Comparison of ENCODE assay signal across 8 cellular contexts in genomic region chr19:33064778-33065550, GRCh38. TPM values are rescaled to one million over a fixed set of nuclear protein-coding genes. Genes with fewer than 3 reads are reported as not detected.
DNase-seq lines count a peak whose midpoint lies in the region; ATAC-seq and TF ChIP-seq lines count a peak whose summit lies in the region.

Gene RHPN2 (minus strand): TSS chr19:33064888. CDS start chr19:33064852, 36 bp downstream.

- H3K27ac Mint-ChIP-seq in activated T-cell treated with anti-CD3 and anti-CD28 coated beads, Interleukin-2, amount 50 U/mL, for 24 hours: no peak within 1 kb of the TSS
- no peak within 1 kb of the TSS for H3K27ac Mint-ChIP-seq in neural progenitor cell

- no peaks in the 10 kb centered on the region for H3K79me2 ChIP-seq in OCI-LY7 (ENCODE audit: insufficient read depth, low read depth, low read length)
- peaks cover 45% of the 10 kb centered on the region for H3K79me2 ChIP-seq in neural progenitor cell (ENCODE audit: low read depth)

- H2AFZ ChIP-seq in OCI-LY7 (ENCODE audit: low read length): no peak within 1 kb of the TSS
- peak within 1 kb of the TSS; percentile 88 for H2AFZ ChIP-seq in neural progenitor cell (replicated peaks)

- no peaks in the 10 kb centered on the region for H3K9me3 Mint-ChIP-seq in activated T-cell treated with anti-CD3 and anti-CD28 coated beads, Interleukin-2, amount 50 U/mL, for 24 hours
- H3K9me3 Mint-ChIP-seq in neural progenitor cell: no peaks in the 10 kb centered on the region

- no peaks in the 10 kb centered on the region for H3K9me2 ChIP-seq in OCI-LY7 (ENCODE audit: insufficient read depth, low read length)

- no peak for TF ChIP-seq CTCF in OCI-LY7 (conservative IDR thresholded peaks at IDR 0.05; ENCODE audit: low read length)
- no peak for TF ChIP-seq CTCF in fibroblast of pulmonary artery (IDR thresholded peaks at IDR 0.05; ENCODE audit: low read length, missing control alignments)
- no peak for TF ChIP-seq CTCF in neural progenitor cell (IDR thresholded peaks at IDR 0.05)
- no peak for TF ChIP-seq CTCF in thyroid gland (IDR thresholded peaks at IDR 0.05)

- POLR2A ChIA-PET in OCI-LY7 (lab: Charles Lee): no interaction called here

- H3K27ac ChIP-seq in OCI-LY7 (ENCODE audit: low read depth, low read length, poor library complexity, severe bottlenecking) (no peak within 1 kb of the TSS), neural progenitor cell (no peak within 1 kb of the TSS), thyroid gland (peak within 1 kb of the TSS in 1 of 3 donors; percentile 71)

- peaks cover 5% of the 10 kb centered on the region for H3K4me1 Mint-ChIP-seq in activated T-cell treated with anti-CD3 and anti-CD28 coated beads, Interleukin-2, amount 50 U/mL, for 24 hours (ENCODE audit: low read depth)
- peaks cover 20% of the 10 kb centered on the region for H3K4me1 Mint-ChIP-seq in neural progenitor cell

- peak within 1 kb of the TSS; percentile 76 for H3K4me3 Mint-ChIP-seq in activated T-cell treated with anti-CD3 and anti-CD28 coated beads, Interleukin-2, amount 50 U/mL, for 24 hours
- peak within 1 kb of the TSS; percentile 88 for H3K4me3 Mint-ChIP-seq in neural progenitor cell

- TF ChIP-seq POLR2A in thyroid gland (IDR thresholded peaks at IDR 0.05): peak in 1 of 2 donors; percentile 59

- H3K4me2 ChIP-seq in OCI-LY7 (ENCODE audit: low read length) (peak within 1 kb of the TSS; percentile 53), neural progenitor cell (peak within 1 kb of the TSS; percentile 99)

- H3K9me3 ChIP-seq in OCI-LY7 (ENCODE audit: low read length) (no peaks in the 10 kb centered on the region), neural progenitor cell (ENCODE audit: low read depth) (no peaks in the 10 kb centered on the region), thyroid gland (no peaks in the 10 kb centered on the region)

- peak within 1 kb of the TSS; percentile 57 for H3K9ac ChIP-seq in neural progenitor cell

- peaks cover 13% of the 10 kb centered on the region for H3K27me3 ChIP-seq in neural progenitor cell
- no peaks in the 10 kb centered on the region for H3K27me3 ChIP-seq in thyroid gland

- H3F3A ChIP-seq in neural progenitor cell (ENCODE audit: low read depth): peaks cover 20% of the 10 kb centered on the region

- H3K4me3 ChIP-seq in OCI-LY7 (ENCODE audit: low read depth, low read length, poor library complexity, severe bottlenecking) (peak within 1 kb of the TSS; percentile 62), fibroblast of pulmonary artery (replicated peaks; ENCODE audit: low read depth, low read length) (peak within 1 kb of the TSS; percentile 57), neural progenitor cell (peak within 1 kb of the TSS; percentile 95), thyroid gland (replicated peaks in 1 of 3) (peak within 1 kb of the TSS; percentile 35 to 90 (median 59))

- no TSS peak for BruUV-seq in OCI-LY7 (replicated peaks; lab: Mats Ljungman, UMichigan)

- H4K20me1 ChIP-seq in OCI-LY7 (ENCODE audit: insufficient read depth, low read length): no peaks in the 10 kb centered on the region
- peaks cover 25% of the 10 kb centered on the region for H4K20me1 ChIP-seq in neural progenitor cell (ENCODE audit: low read depth)

- H3K36me3 Mint-ChIP-seq in activated T-cell treated with anti-CD3 and anti-CD28 coated beads, Interleukin-2, amount 50 U/mL, for 24 hours (ENCODE audit: low read depth): no peaks in the 10 kb centered on the region
- no peaks in the 10 kb centered on the region for H3K36me3 Mint-ChIP-seq in neural progenitor cell

- peak; percentile 95 for DNase-seq in AG08396 (ENCODE audit: low spot score)
- DNase-seq in OCI-LY7 (ENCODE audit: low spot score): peak; percentile 28
- DNase-seq in activated T-cell treated with anti-CD3 and anti-CD28 coated beads, Interleukin-2, amount 50 U/mL, for 24 hours: peak; percentile 74
- peak; percentile 68 for DNase-seq in fibroblast of pulmonary artery (ENCODE audit: low read depth)
- peak; percentile 91 for DNase-seq in neural progenitor cell (ENCODE audit: low spot score)
- peak; percentile 73 to 78 for DNase-seq in thyroid gland

- peaks cover 43% of the 10 kb centered on the region for H3K27me3 Mint-ChIP-seq in activated T-cell treated with anti-CD3 and anti-CD28 coated beads, Interleukin-2, amount 50 U/mL, for 24 hours
- peaks cover 18% of the 10 kb centered on the region for H3K27me3 Mint-ChIP-seq in neural progenitor cell (ENCODE audit: insufficient read depth, low read depth)

- H3K36me3 ChIP-seq in OCI-LY7 (ENCODE audit: insufficient read depth, low read length): no peaks in the 10 kb centered on the region
- no peaks in the 10 kb centered on the region for H3K36me3 ChIP-seq in neural progenitor cell
- no peaks in the 10 kb centered on the region for H3K36me3 ChIP-seq in thyroid gland

- ATAC-seq in GM19035 (IDR thresholded peaks at IDR 0.05; ENCODE audit: unreplicated experiment) (peak; percentile 57), HG03442 (IDR thresholded peaks at IDR 0.05; ENCODE audit: unreplicated experiment) (peak; percentile 65)

- peaks cover 7% of the 10 kb centered on the region for H3K4me1 ChIP-seq in OCI-LY7 (ENCODE audit: insufficient read depth, low read length, poor library complexity, severe bottlenecking)
- H3K4me1 ChIP-seq in neural progenitor cell: peaks cover 6% of the 10 kb centered on the region
- H3K4me1 ChIP-seq in thyroid gland: peaks cover 9 to 14% of the 10 kb centered on the region in 2 donors

- 5% methylated on average over 7 of the region's 87 CpGs; no CpG with 5 or more reads in 1 of the 2 donors for WGBS in thyroid gland, 2 donors

- CTCF ChIA-PET in OCI-LY7 (lab: Charles Lee; ENCODE audit: unreplicated experiment): interaction anchor here (0.6 kb wide), 1 partner anchor 83 kb away, joined by 3 read pairs; no protein-coding TSS in a partner anchor

- intact Hi-C loops in OCI-LY7 (cut with micrococcal nuclease; ENCODE audit: unreplicated experiment): no loop called here
- intact Hi-C loops in thyroid gland (cut with DNase I): no loop called here

RNA-seq across cellular contexts. Expression of gene RHPN2, which starts in this region (rescaled TPM):
- total RNA-seq in OCI-LY7 (2014; rRNA removed; shearing (Covaris generic)): 0.59 and 2.1 TPM in 2 replicates
- 5.0 and 6.4 TPM in 2 replicates for total RNA-seq in OCI-LY7 (2022)
- 27.0 and 28.0 TPM in 2 replicates for total RNA-seq in neural progenitor cell (ENCODE audit: low replicate concordance)
- 10 to 100 TPM; 11.2 to 16.9 (median 13.9) TPM for total RNA-seq in thyroid gland

Comparison
In these comparisons a context has a peak if more than half of its experiments do, and no peak if none do; other contexts are left out.
1. DNase-seq: peak in every context shown above with its lines; median percentile 95 in AG08396; 91 in neural progenitor cell; 76 in thyroid gland; 74 in activated T-cell treated with anti-CD3 and anti-CD28 coated beads, Interleukin-2, amount 50 U/mL, for 24 hours; 68 in fibroblast of pulmonary artery; 28 in OCI-LY7.